Comparison of ENCODE assay signal across 9 cellular contexts in genomic region chr2:27960237-27960912, GRCh38.
A peak's percentile ranks its signal among the peaks of the same experiment; 100 is the strongest.
DNase-seq lines count a peak whose midpoint lies in the region; ATAC-seq, FAIRE-seq and TF ChIP-seq lines count a peak whose summit lies in the region.
"Had no signal": no experiment of that assay in that cellular context is flagged by ENCODE, and none has a peak within 500 bp of the region (broad histone marks: within the 10 kb centered on the region; RNA-seq: fewer than 3 reads in every experiment).

No MANE protein-coding gene starts in this region.

- no peak overlapping the region for H3K4me3 ChIP-seq in tibial nerve
- H3K4me3 ChIP-seq in HepG2 (replicated peaks in 1 of 3; ENCODE audit: insufficient read depth in 1 of 3, low read depth in 2 of 3, low read length in 3 of 3): no peak overlapping the region

- no peak overlapping the region for H3K9ac ChIP-seq in HepG2 (ENCODE audit: insufficient read depth, low read depth, low read length)

- intact Hi-C loops in HepG2 (cut with micrococcal nuclease; ENCODE audit: unreplicated experiment): no loop called here

- no peaks in the 10 kb centered on the region for H4K20me1 ChIP-seq in HepG2 (ENCODE audit: insufficient read depth, low read length)

- H3K4me1 Mint-ChIP-seq in activated naive CD4-positive, alpha-beta T cell treated with anti-CD3 and anti-CD28 coated beads, Interleukin-2, amount 50 U/mL, for 24 hours: peaks cover 75% of the 10 kb centered on the region
- H3K4me1 Mint-ChIP-seq in activated CD4-positive, alpha-beta memory T cell treated with anti-CD3 and anti-CD28 coated beads, Interleukin-2, amount 10 ng/mL, durations not matched to agents 7 days and 5 days: peaks cover 77% of the 10 kb centered on the region

- TF ChIP-seq EP300 in tibial nerve (IDR thresholded peaks at IDR 0.05) (peak in 1 of 2 donors; percentile 14), HepG2 (IDR thresholded peaks at IDR 0.05; ENCODE audit: low read depth in 2 of 2, low read length in 2 of 2) (no peak), HepG2 (CRISPR knock-in tag; IDR thresholded peaks at IDR 0.05; ENCODE audit: borderline replicate concordance) (no peak)

- in situ Hi-C loops in HepG2 (cut with HindIII; ENCODE audit: extremely low pct_ligation_motif_present, low pct_unique_long_range_greater_than_20kb): no loop called here

- H3K4me2 ChIP-seq in HepG2 (ENCODE audit: low read depth, low read length): no peak overlapping the region

- H3K9me3 Mint-ChIP-seq in activated naive CD4-positive, alpha-beta T cell treated with anti-CD3 and anti-CD28 coated beads, Interleukin-2, amount 50 U/mL, for 24 hours: no peaks in the 10 kb centered on the region
- H3K9me3 Mint-ChIP-seq in activated CD4-positive, alpha-beta memory T cell treated with anti-CD3 and anti-CD28 coated beads, Interleukin-2, amount 10 ng/mL, durations not matched to agents 7 days and 5 days: peaks cover 12% of the 10 kb centered on the region

- 21 to 22% methylated on average over 4 of the region's 4 CpGs for WGBS in tibial nerve, 2 donors
- WGBS in HepG2 (ENCODE audit: low lambda C conversion rate): 90% methylated on average over 4 of the region's 4 CpGs

- CTCF ChIA-PET in activated CD4-positive, alpha-beta memory T cell treated with anti-CD3 and anti-CD28 coated beads, Interleukin-2, amount 10 ng/mL, durations not matched to agents 7 days and 5 days (lab: Charles Lee): interaction anchor here (1.0 to 1.1 kb wide), 2 partner anchors 11 to 37 kb away, joined by 4 read pairs; no protein-coding TSS in a partner anchor
- CTCF ChIA-PET in HepG2 (lab: Yijun Ruan, JAX; ENCODE audit: low intra/inter-chr PET ratio, low total read pairs): no interaction called here

- no peak for ATAC-seq in HepG2

- no peak overlapping the region for H2AFZ ChIP-seq in HepG2 (ENCODE audit: low read length)

- H3K27me3 Mint-ChIP-seq in activated naive CD4-positive, alpha-beta T cell treated with anti-CD3 and anti-CD28 coated beads, Interleukin-2, amount 50 U/mL, for 24 hours: no peaks in the 10 kb centered on the region
- H3K27me3 Mint-ChIP-seq in activated CD4-positive, alpha-beta memory T cell treated with anti-CD3 and anti-CD28 coated beads, Interleukin-2, amount 10 ng/mL, durations not matched to agents 7 days and 5 days: no peaks in the 10 kb centered on the region

- TF ChIP-seq CTCF in tibial nerve (IDR thresholded peaks at IDR 0.05): no peak
- no peak for TF ChIP-seq CTCF in HepG2 (CRISPR knock-in tag; IDR thresholded peaks at IDR 0.05)

- no peak for FAIRE-seq in HepG2 (lab: Jason Lieb, UNC)

- H3K27me3 ChIP-seq in tibial nerve (no peaks in the 10 kb centered on the region), HepG2 (ENCODE audit: control insufficient read depth in 1 of 2, insufficient read depth in 2 of 2, low read length in 2 of 2) (no peaks in the 10 kb centered on the region)

- no peak for TF ChIP-seq RAD21 in HepG2 (CRISPR knock-in tag; IDR thresholded peaks at IDR 0.05)

- no peaks in the 10 kb centered on the region for H3K79me2 ChIP-seq in HepG2 (ENCODE audit: insufficient read depth, low read length)

- H3K27ac ChIP-seq in tibial nerve (peak overlapping the region; percentile 32 to 79 (median 58)), HepG2 (ENCODE audit: extremely low read length, insufficient read depth, low read length) (no peak overlapping the region)

- POLR2A ChIA-PET in activated CD4-positive, alpha-beta memory T cell treated with anti-CD3 and anti-CD28 coated beads, Interleukin-2, amount 10 ng/mL, durations not matched to agents 7 days and 5 days (lab: Charles Lee): interaction anchor here (0.6 to 3.4 kb wide), 10 partner anchors 16 to 431 kb away, joined by 3 to 19 read pairs (median 6); partner anchors contain the start of genes BABAM2 and RBKS
- POLR2A ChIA-PET in HepG2 (lab: Yijun Ruan, JAX): no interaction called here

- H3K4me3 Mint-ChIP-seq in activated naive CD4-positive, alpha-beta T cell treated with anti-CD3 and anti-CD28 coated beads, Interleukin-2, amount 50 U/mL, for 24 hours: peak overlapping the region; percentile 39
- peak overlapping the region; percentile 31 for H3K4me3 Mint-ChIP-seq in activated CD4-positive, alpha-beta memory T cell treated with anti-CD3 and anti-CD28 coated beads, Interleukin-2, amount 10 ng/mL, durations not matched to agents 7 days and 5 days

- peaks cover 6% of the 10 kb centered on the region for H3K36me3 Mint-ChIP-seq in activated naive CD4-positive, alpha-beta T cell treated with anti-CD3 and anti-CD28 coated beads, Interleukin-2, amount 50 U/mL, for 24 hours
- H3K36me3 Mint-ChIP-seq in activated CD4-positive, alpha-beta memory T cell treated with anti-CD3 and anti-CD28 coated beads, Interleukin-2, amount 10 ng/mL, durations not matched to agents 7 days and 5 days (ENCODE audit: low read depth): peaks cover 35% of the 10 kb centered on the region

- BruUV-seq in HepG2 (replicated peaks; lab: Mats Ljungman, UMichigan): no TSS peak

- H3K4me1 ChIP-seq in tibial nerve (peaks cover 0 to 63% (median 32%) of the 10 kb centered on the region in 4 donors), HepG2 (ENCODE audit: insufficient read depth, low read length) (peaks cover 28% of the 10 kb centered on the region)

- no peak for DNase-seq in activated naive CD4-positive, alpha-beta T cell treated with anti-CD3 and anti-CD28 coated beads, Interleukin-2, amount 50 U/mL, for 16 hours
- DNase-seq in activated CD4-positive, alpha-beta memory T cell treated with anti-CD3 and anti-CD28 coated beads, Interleukin-2, amount 10 ng/mL, durations not matched to agents 7 days and 5 days: peak; percentile 36
- DNase-seq in iris pigment epithelial cell (ENCODE audit: low read depth): peak; percentile 95
- no peak for DNase-seq in tibial nerve (ENCODE audit: low spot score in 2 of 2)
- no peak for DNase-seq in HepG2 (ENCODE audit: low spot score)
- no peak for DNase-seq in NCI-H1436 treated with DMSO at 0.1 percent for 48 hours (lab: John Stamatoyannopoulos, UW)
- DNase-seq in SW480 (ENCODE audit: low spot score): no peak
- DNase-seq: activated CD4-positive, alpha-beta T cell treated with anti-CD3 and anti-CD28 coated beads, Interleukin-2, amount 50 U/mL, for 4 hours had no signal

- TF ChIP-seq POLR2A in tibial nerve (IDR thresholded peaks at IDR 0.05) (no peak), HepG2 (IDR thresholded peaks at IDR 0.05; ENCODE audit: insufficient read depth in 1 of 2, low read depth in 2 of 2, low read length in 2 of 2) (no peak)

- H3K36me3 ChIP-seq in tibial nerve (no peaks in the 10 kb centered on the region), HepG2 (replicated peaks in 1 of 2; ENCODE audit: control insufficient read depth in 1 of 2, insufficient read depth in 2 of 2, low read length in 2 of 2) (no peaks in the 10 kb centered on the region)

- no peaks in the 10 kb centered on the region for H3K9me3 ChIP-seq in tibial nerve
- H3K9me3 ChIP-seq in HepG2 (ENCODE audit: low read length): 0 out of 2 replicates have a peak, but pooled peaks cover 4% of the 10 kb centered on the region

- no peak overlapping the region for H3K27ac Mint-ChIP-seq in activated naive CD4-positive, alpha-beta T cell treated with anti-CD3 and anti-CD28 coated beads, Interleukin-2, amount 50 U/mL, for 24 hours
- H3K27ac Mint-ChIP-seq in activated CD4-positive, alpha-beta memory T cell treated with anti-CD3 and anti-CD28 coated beads, Interleukin-2, amount 10 ng/mL, durations not matched to agents 7 days and 5 days: peak overlapping the region; percentile 90

TF ChIP-seq in HepG2, 621 proteins besides CTCF, POLR2A, EP300 and RAD21 (continues in another document):
- TF ChIP-seq CSRNP1 (CRISPR knock-in tag; IDR thresholded peaks at IDR 0.05) (no peak), ZC3H13 (CRISPR knock-in tag; IDR thresholded peaks at IDR 0.05) (no peak), POGZ (CRISPR knock-in tag; IDR thresholded peaks at IDR 0.05) (no peak), ZNF570 (CRISPR knock-in tag; IDR thresholded peaks at IDR 0.05; ENCODE audit: borderline replicate concordance) (no peak), ZNF136 (CRISPR knock-in tag; IDR thresholded peaks at IDR 0.05; ENCODE audit: low read depth) (no peak), ZNF644 (CRISPR knock-in tag; IDR thresholded peaks at IDR 0.05; ENCODE audit: low read depth) (no peak), SMARCE1 (IDR thresholded peaks at IDR 0.05; ENCODE audit: borderline replicate concordance) (no peak), ZBTB42 (CRISPR knock-in tag; IDR thresholded peaks at IDR 0.05) (no peak), FOXA1 (IDR thresholded peaks at IDR 0.05) (no peak), FOXA1 (CRISPR knock-in tag; IDR thresholded peaks at IDR 0.05) (no peak), ZBTB8A (CRISPR knock-in tag; IDR thresholded peaks at IDR 0.05; ENCODE audit: borderline replicate concordance, low read depth) (no peak), ZNF569 (CRISPR knock-in tag; IDR thresholded peaks at IDR 0.05; ENCODE audit: borderline replicate concordance) (no peak), PPARG (CRISPR knock-in tag; conservative IDR thresholded peaks at IDR 0.05) (no peak)
- TF ChIP-seq, protein P1, sequence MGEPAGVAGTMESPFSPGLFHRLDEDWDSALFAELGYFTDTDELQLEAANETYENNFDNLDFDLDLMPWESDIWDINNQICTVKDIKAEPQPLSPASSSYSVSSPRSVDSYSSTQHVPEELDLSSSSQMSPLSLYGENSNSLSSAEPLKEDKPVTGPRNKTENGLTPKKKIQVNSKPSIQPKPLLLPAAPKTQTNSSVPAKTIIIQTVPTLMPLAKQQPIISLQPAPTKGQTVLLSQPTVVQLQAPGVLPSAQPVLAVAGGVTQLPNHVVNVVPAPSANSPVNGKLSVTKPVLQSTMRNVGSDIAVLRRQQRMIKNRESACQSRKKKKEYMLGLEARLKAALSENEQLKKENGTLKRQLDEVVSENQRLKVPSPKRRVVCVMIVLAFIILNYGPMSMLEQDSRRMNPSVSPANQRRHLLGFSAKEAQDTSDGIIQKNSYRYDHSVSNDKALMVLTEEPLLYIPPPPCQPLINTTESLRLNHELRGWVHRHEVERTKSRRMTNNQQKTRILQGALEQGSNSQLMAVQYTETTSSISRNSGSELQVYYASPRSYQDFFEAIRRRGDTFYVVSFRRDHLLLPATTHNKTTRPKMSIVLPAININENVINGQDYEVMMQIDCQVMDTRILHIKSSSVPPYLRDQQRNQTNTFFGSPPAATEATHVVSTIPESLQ (CRISPR knock-in tag; conservative IDR thresholded peaks at IDR 0.05): no peak

Comparison
In these comparisons a context has a peak if more than half of its experiments do, and no peak if none do; other contexts are left out.
1. DNase-seq: peak in activated CD4-positive, alpha-beta memory T cell treated with anti-CD3 and anti-CD28 coated beads, Interleukin-2, amount 10 ng/mL, durations not matched to agents 7 days and 5 days (single experiment) and iris pigment epithelial cell (single experiment); none in activated naive CD4-positive, alpha-beta T cell treated with anti-CD3 and anti-CD28 coated beads, Interleukin-2, amount 50 U/mL, for 16 hours (single experiment), tibial nerve (0 of 2), HepG2 (single experiment), NCI-H1436 treated with DMSO at 0.1 percent for 48 hours (single experiment) and SW480 (single experiment).